In the genomic region with DNA sequence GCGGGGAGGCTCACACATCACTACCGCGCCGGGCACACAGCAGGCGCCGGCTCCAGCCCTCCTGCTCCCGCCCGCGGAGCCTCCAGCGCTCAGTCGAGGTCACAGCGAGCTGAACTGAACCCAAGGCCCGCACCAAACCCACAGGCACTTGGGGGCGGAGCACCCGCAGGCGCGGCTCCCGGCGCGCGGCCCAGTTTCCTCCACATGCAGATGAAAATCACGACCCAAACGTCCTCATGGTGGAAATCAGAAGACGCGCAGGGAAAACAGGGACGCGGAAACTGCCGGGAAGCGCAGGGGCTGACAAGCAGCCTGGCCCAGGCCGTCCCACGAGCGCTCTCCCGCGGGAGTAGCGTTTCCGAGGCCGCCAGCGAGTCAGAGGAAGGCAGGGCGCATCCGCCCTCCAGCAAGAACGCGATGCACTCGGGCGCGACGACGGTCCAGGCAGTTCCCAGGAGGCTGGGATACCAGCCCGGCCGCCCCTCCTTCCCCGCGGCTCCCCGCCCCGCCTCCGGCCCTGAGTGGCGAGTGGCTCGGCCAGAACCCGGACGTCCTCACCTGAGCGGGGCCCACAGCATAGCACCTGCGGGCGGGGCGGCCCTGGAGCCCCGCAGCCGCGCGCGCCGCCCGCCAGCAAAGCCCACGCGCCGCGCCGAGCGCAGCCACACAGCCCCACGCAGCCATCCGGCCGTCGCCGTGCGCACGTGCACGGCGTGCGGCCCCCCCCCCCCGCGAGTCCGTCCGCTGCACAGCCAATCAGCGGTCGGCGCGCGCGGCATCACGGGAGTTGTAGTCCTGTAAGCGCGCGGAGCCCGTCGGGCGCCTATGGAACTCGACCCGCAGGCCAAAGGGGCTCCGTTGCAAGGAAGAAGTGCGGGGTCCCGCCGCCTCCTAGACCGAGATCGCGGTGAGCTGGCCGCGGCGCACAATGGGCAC, we compare ENCODE assay signal across 1 cellular context.
TF ChIP-seq lines count a peak whose summit lies in the region.

A gene (minus strand): TSS at position 710 of the 936 bp plus-strand sequence. CDS start 26 bp downstream, at position 684.

TF ChIP-seq in GM23338, 12 proteins besides CTCF, POLR2A, EP300 and RAD21 (continued from another document):
- TF ChIP-seq, protein P1, sequence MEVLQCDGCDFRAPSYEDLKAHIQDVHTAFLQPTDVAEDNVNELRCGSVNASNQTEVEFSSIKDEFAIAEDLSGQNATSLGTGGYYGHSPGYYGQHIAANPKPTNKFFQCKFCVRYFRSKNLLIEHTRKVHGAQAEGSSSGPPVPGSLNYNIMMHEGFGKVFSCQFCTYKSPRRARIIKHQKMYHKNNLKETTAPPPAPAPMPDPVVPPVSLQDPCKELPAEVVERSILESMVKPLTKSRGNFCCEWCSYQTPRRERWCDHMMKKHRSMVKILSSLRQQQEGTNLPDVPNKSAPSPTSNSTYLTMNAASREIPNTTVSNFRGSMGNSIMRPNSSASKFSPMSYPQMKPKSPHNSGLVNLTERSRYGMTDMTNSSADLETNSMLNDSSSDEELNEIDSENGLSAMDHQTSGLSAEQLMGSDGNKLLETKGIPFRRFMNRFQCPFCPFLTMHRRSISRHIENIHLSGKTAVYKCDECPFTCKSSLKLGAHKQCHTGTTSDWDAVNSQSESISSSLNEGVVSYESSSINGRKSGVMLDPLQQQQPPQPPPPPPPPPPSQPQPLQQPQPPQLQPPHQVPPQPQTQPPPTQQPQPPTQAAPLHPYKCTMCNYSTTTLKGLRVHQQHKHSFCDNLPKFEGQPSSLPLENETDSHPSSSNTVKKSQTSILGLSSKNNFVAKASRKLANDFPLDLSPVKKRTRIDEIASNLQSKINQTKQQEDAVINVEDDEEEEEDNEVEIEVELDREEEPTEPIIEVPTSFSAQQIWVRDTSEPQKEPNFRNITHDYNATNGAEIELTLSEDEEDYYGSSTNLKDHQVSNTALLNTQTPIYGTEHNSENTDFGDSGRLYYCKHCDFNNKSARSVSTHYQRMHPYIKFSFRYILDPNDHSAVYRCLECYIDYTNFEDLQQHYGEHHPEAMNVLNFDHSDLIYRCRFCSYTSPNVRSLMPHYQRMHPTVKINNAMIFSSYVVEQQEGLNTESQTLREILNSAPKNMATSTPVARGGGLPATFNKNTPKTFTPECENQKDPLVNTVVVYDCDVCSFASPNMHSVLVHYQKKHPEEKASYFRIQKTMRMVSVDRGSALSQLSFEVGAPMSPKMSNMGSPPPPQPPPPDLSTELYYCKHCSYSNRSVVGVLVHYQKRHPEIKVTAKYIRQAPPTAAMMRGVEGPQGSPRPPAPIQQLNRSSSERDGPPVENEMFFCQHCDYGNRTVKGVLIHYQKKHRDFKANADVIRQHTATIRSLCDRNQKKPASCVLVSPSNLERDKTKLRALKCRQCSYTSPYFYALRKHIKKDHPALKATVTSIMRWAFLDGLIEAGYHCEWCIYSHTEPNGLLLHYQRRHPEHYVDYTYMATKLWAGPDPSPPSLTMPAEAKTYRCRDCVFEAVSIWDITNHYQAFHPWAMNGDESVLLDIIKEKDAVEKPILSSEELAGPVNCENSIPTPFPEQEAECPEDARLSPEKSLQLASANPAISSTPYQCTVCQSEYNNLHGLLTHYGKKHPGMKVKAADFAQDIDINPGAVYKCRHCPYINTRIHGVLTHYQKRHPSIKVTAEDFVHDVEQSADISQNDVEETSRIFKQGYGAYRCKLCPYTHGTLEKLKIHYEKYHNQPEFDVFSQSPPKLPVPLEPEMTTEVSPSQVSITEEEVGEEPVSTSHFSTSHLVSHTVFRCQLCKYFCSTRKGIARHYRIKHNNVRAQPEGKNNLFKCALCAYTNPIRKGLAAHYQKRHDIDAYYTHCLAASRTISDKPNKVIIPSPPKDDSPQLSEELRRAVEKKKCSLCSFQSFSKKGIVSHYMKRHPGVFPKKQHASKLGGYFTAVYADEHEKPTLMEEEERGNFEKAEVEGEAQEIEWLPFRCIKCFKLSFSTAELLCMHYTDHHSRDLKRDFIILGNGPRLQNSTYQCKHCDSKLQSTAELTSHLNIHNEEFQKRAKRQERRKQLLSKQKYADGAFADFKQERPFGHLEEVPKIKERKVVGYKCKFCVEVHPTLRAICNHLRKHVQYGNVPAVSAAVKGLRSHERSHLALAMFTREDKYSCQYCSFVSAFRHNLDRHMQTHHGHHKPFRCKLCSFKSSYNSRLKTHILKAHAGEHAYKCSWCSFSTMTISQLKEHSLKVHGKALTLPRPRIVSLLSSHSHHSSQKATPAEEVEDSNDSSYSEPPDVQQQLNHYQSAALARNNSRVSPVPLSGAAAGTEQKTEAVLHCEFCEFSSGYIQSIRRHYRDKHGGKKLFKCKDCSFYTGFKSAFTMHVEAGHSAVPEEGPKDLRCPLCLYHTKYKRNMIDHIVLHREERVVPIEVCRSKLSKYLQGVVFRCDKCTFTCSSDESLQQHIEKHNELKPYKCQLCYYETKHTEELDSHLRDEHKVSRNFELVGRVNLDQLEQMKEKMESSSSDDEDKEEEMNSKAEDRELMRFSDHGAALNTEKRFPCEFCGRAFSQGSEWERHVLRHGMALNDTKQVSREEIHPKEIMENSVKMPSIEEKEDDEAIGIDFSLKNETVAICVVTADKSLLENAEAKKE (CRISPR knock-in tag; IDR thresholded peaks at IDR 0.05): no peak
